7 cellular contexts compared by ENCODE assay signal in genomic region chr17:42400844-42401365, GRCh38. TPM values are rescaled to one million over a fixed set of nuclear protein-coding genes. Genes with fewer than 3 reads are reported as not detected.
A peak's percentile ranks its signal among the peaks of the same experiment; 100 is the strongest.
DNase-seq lines count a peak whose midpoint lies in the region; ATAC-seq and TF ChIP-seq lines count a peak whose summit lies in the region.
"Not testable (repeated sequence)": the region's sequence is repeated elsewhere in the genome, so short reads cannot be mapped to it uniquely, and the experiment has no call there.

No MANE protein-coding gene starts in this region.

- peak overlapping the region; percentile 32 for H3K27ac Mint-ChIP-seq in activated T-helper 17 cell treated with anti-CD3 and anti-CD28 coated beads, Interleukin-2, amount 50 U/mL, for 72 hours

- not testable (repeated sequence) for H3K27me3 Mint-ChIP-seq in activated T-helper 17 cell treated with anti-CD3 and anti-CD28 coated beads, Interleukin-2, amount 50 U/mL, for 72 hours

- not testable (repeated sequence) for H3K4me3 ChIP-seq in Panc1 (ENCODE audit: low read depth in 2 of 2, low read length in 2 of 2); hepatocyte; mucosa of descending colon; gastrocnemius medialis; tibial nerve

- not testable (repeated sequence) for H3K36me3 Mint-ChIP-seq in activated T-helper 17 cell treated with anti-CD3 and anti-CD28 coated beads, Interleukin-2, amount 50 U/mL, for 72 hours (ENCODE audit: low read depth)

- DNase-seq in Panc1 (ENCODE audit: low read depth, low spot score); hepatocyte (ENCODE audit: low spot score); tibial nerve (ENCODE audit: low spot score in 2 of 2): not testable (repeated sequence)
- peak in 1 of 3 donors; percentile 21 for DNase-seq in mucosa of descending colon
- DNase-seq in gastrocnemius medialis = peak in 1 of 2 donors; percentile 43

- not testable (repeated sequence) for H4K20me1 ChIP-seq in hepatocyte (ENCODE audit: insufficient read depth, poor library complexity, severe bottlenecking)

- H3K36me3 ChIP-seq in Panc1 (ENCODE audit: control insufficient read depth, insufficient read depth, low read length); hepatocyte (replicated peaks; ENCODE audit: insufficient read depth, low read depth); mucosa of descending colon (ENCODE audit: low read depth): not testable (repeated sequence)
- peaks cover 0 to 13% of the 10 kb centered on the region in 2 donors for H3K36me3 ChIP-seq in gastrocnemius medialis
- peaks cover 0 to 29% (median 0%) of the 10 kb centered on the region in 3 donors for H3K36me3 ChIP-seq in tibial nerve

- peak overlapping the region; percentile 84 for H3K27ac ChIP-seq in Panc1 (ENCODE audit: low read length)
- H3K27ac ChIP-seq in hepatocyte = peak overlapping the region; percentile 90
- H3K27ac ChIP-seq in gastrocnemius medialis = peak overlapping the region in 3 of 4 donors; percentile 57 to 70 (median 64)
- peak overlapping the region in 3 of 4 donors; percentile 1 to 38 (median 9) for H3K27ac ChIP-seq in tibial nerve

- 88% methylated on average over 8 of the region's 8 CpGs for WGBS in hepatocyte (ENCODE audit: low lambda C conversion rate, missing lambda C conversion rate)
- WGBS in tibial nerve, 2 donors = 83 to 87% methylated on average over 8 of the region's 8 CpGs

- not testable (repeated sequence) for H3K9me2 ChIP-seq in hepatocyte (replicated peaks; ENCODE audit: insufficient read depth)

- H2AFZ ChIP-seq in hepatocyte = not testable (repeated sequence)

- intact Hi-C loops in Panc1 (cut with micrococcal nuclease; ENCODE audit: unreplicated experiment); mucosa of descending colon (cut with DNase I, micrococcal nuclease); gastrocnemius medialis (cut with DNase I; ENCODE audit: low total_unique reads): not testable (repeated sequence)

- not testable (repeated sequence) for H3K9me3 ChIP-seq in Panc1 (ENCODE audit: control insufficient read depth, insufficient read depth, low read depth, low read length); hepatocyte (ENCODE audit: low read depth); mucosa of descending colon; gastrocnemius medialis; tibial nerve

- TF ChIP-seq POLR2A in gastrocnemius medialis (IDR thresholded peaks at IDR 0.05); tibial nerve (IDR thresholded peaks at IDR 0.05): not testable (repeated sequence)

- CTCF ChIA-PET in Panc1 (lab: Charles Lee) = not testable (repeated sequence)

- BruUV-seq in Panc1 (replicated peaks; lab: Mats Ljungman, UMichigan) = not testable (repeated sequence)

- peaks cover 15% of the 10 kb centered on the region for H3K4me1 Mint-ChIP-seq in activated T-helper 17 cell treated with anti-CD3 and anti-CD28 coated beads, Interleukin-2, amount 50 U/mL, for 72 hours

- not testable (repeated sequence) for ATAC-seq in Panc1; activated T-helper 17 cell treated with anti-CD3 and anti-CD28 coated beads, Interleukin-2, amount 50 U/mL, for 72 hours (replicated peaks)
- ATAC-seq in esophagus mucosa = peak; percentile 40
- ATAC-seq in mucosa of descending colon = peak; percentile 17
- ATAC-seq in gastrocnemius medialis = peak; percentile 37 to 49

- not testable (repeated sequence) for H3K4me3 Mint-ChIP-seq in activated T-helper 17 cell treated with anti-CD3 and anti-CD28 coated beads, Interleukin-2, amount 50 U/mL, for 72 hours

- not testable (repeated sequence) for TF ChIP-seq EP300 in tibial nerve (IDR thresholded peaks at IDR 0.05)

- TF ChIP-seq CTCF in Panc1 (IDR thresholded peaks at IDR 0.05); hepatocyte (IDR thresholded peaks at IDR 0.05; ENCODE audit: poor library complexity); mucosa of descending colon (IDR thresholded peaks at IDR 0.05); gastrocnemius medialis (IDR thresholded peaks at IDR 0.05 in 4 of 5, conservative IDR thresholded peaks at IDR 0.05 in 1 of 5); tibial nerve (IDR thresholded peaks at IDR 0.05): not testable (repeated sequence)

- POLR2A ChIA-PET in Panc1 (lab: Charles Lee) = interaction anchor here (1.0 kb wide), 1 partner anchor 9 kb away, joined by 13 read pairs; no protein-coding TSS in a partner anchor

- in situ Hi-C loops in Panc1 (cut with HindIII; ENCODE audit: low pct_unique_long_range_greater_than_20kb, low sequenced_read_pairs); gastrocnemius medialis (cut with MboI; ENCODE audit: low sequenced_read_pairs in 4 of 4): not testable (repeated sequence)

- H3K27me3 ChIP-seq in Panc1 (ENCODE audit: control insufficient read depth, insufficient read depth, low read length); hepatocyte; gastrocnemius medialis; tibial nerve: not testable (repeated sequence)

- H3K4me1 ChIP-seq in Panc1 (ENCODE audit: control insufficient read depth, insufficient read depth, low read length) = peaks cover 45% of the 10 kb centered on the region
- H3K4me1 ChIP-seq in hepatocyte (ENCODE audit: insufficient read depth) = peaks cover 20% of the 10 kb centered on the region
- peaks cover 10% of the 10 kb centered on the region for H3K4me1 ChIP-seq in mucosa of descending colon (ENCODE audit: low read depth)
- H3K4me1 ChIP-seq in gastrocnemius medialis = peaks cover 13 to 31% of the 10 kb centered on the region in 2 donors
- peaks cover 0 to 53% (median 31%) of the 10 kb centered on the region in 4 donors for H3K4me1 ChIP-seq in tibial nerve

- not testable (repeated sequence) for H3K4me2 ChIP-seq in hepatocyte

- not testable (repeated sequence) for H3K79me2 ChIP-seq in hepatocyte

- H3K9me3 Mint-ChIP-seq in activated T-helper 17 cell treated with anti-CD3 and anti-CD28 coated beads, Interleukin-2, amount 50 U/mL, for 72 hours = not testable (repeated sequence)

RNA-seq across cellular contexts. Expression of gene STAT3, which starts 12.7 kb away (rescaled TPM):
- total RNA-seq in Panc1 (2021; ENCODE audit: unreplicated experiment) (287 TPM), esophagus mucosa (191 TPM), hepatocyte (154 and 163 TPM in 2 replicates), mucosa of descending colon (100 to 1,000 TPM; 158 to 230 (median 227) TPM), gastrocnemius medialis (100 to 1,000 TPM in 3 of 4 donors, 10 to 100 TPM in 1; 88.4 to 203 (median 130) TPM), tibial nerve (100 to 1,000 TPM; 133 to 322 (median 188) TPM)
- polyA plus RNA-seq in Panc1 (2012; ENCODE audit: insufficient read length) = 210 TPM
- 100 to 1,000 TPM; 179 to 429 TPM for total RNA-seq in activated T-helper 17 cell treated with anti-CD3 and anti-CD28 coated beads, Interleukin-2, amount 50 U/mL, for 72 hours
- 152 and 157 TPM in 2 replicates for polyA plus RNA-seq in hepatocyte

RNA-seq across cellular contexts. Expression of gene CAVIN1, which starts 22.2 kb away (rescaled TPM):
- 315 TPM for total RNA-seq in Panc1 (2021; ENCODE audit: unreplicated experiment)
- 283 TPM for polyA plus RNA-seq in Panc1 (2012; ENCODE audit: insufficient read length)
- total RNA-seq in activated T-helper 17 cell treated with anti-CD3 and anti-CD28 coated beads, Interleukin-2, amount 50 U/mL, for 72 hours = 1 to 10 TPM; 2.5 to 6.1 TPM
- total RNA-seq in esophagus mucosa = 67.0 TPM
- total RNA-seq in hepatocyte = 69.9 and 85.8 TPM in 2 replicates
- 96.5 and 111 TPM in 2 replicates for polyA plus RNA-seq in hepatocyte
- total RNA-seq in mucosa of descending colon = 100 to 1,000 TPM in 1 of 3 donors, 10 to 100 TPM in 2; 19.3 to 246 (median 52.4) TPM
- 100 to 1,000 TPM in 3 of 4 donors, 10 to 100 TPM in 1; 64.9 to 137 (median 125) TPM for total RNA-seq in gastrocnemius medialis
- total RNA-seq in tibial nerve = 100 to 1,000 TPM; 441 to 784 (median 706) TPM

RNA-seq across cellular contexts. Expression of gene ATP6V0A1, which starts 57.8 kb away (rescaled TPM):
- total RNA-seq in Panc1 (2021; ENCODE audit: unreplicated experiment) (53.4 TPM), esophagus mucosa (40.1 TPM), hepatocyte (58.3 and 71.4 TPM in 2 replicates), mucosa of descending colon (100 to 1,000 TPM in 1 of 3 donors, 10 to 100 TPM in 2; 88.5 to 105 (median 95.6) TPM), gastrocnemius medialis (100 to 1,000 TPM in 2 of 4 donors, 10 to 100 TPM in 2; 65.3 to 138 (median 95.3) TPM), tibial nerve (100 to 1,000 TPM in 1 of 4 donors, 10 to 100 TPM in 3; 81.6 to 126 (median 96.6) TPM)
- 42.5 TPM for polyA plus RNA-seq in Panc1 (2012; ENCODE audit: insufficient read length)
- total RNA-seq in activated T-helper 17 cell treated with anti-CD3 and anti-CD28 coated beads, Interleukin-2, amount 50 U/mL, for 72 hours = 10 to 100 TPM; 14.6 to 44.3 TPM
- polyA plus RNA-seq in hepatocyte = 63.4 and 65.2 TPM in 2 replicates

Comparison
In these comparisons a context has a peak if more than half of its experiments do, and no peak if none do; other contexts are left out.
1. H3K27ac ChIP-seq: peak in every context shown above with its lines; median percentile 90 in hepatocyte; 84 in Panc1; 64 in gastrocnemius medialis; 9 in tibial nerve.